Comparison of ENCODE assay signal across 8 cellular contexts in the genomic region with DNA sequence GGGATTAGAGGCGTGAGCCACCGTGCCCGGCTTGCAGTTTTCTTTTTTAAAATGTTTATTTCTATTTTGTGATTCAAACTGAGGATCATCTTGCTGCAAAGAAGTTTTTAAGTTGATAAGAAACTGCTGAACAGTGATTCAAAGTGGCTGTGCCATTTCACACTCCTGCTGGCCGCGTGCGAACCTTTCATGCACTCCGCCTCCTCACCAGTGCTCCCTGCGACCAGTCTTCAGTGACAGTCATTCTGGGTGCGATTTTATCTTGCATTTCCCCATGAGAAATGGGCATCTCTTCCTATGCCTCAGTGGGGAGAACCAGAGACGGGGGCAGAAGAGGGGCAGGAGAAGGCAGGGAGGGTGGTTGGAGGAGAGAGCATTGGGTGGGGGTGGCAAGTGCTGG. TPM values are rescaled to one million over a fixed set of nuclear protein-coding genes. Genes with fewer than 3 reads are reported as not detected.
"Had no signal": no experiment of that assay in that cellular context is flagged by ENCODE, and none has a peak within 500 bp of the region (broad histone marks: within the 10 kb centered on the region; RNA-seq: fewer than 3 reads in every experiment).

No MANE protein-coding gene starts in this region.

- H3K9me3 Mint-ChIP-seq: HFFc6 had no signal

- ATAC-seq: HCT116 had no signal

- H3K27ac ChIP-seq: GM23248, HL-60 had no signal

- H3K4me1 ChIP-seq: HAP-1 had no signal

- H3K9me3 ChIP-seq: HAP-1 had no signal

- H2AFZ ChIP-seq: GM23248 had no signal

- H3K27ac Mint-ChIP-seq: HFFc6 had no signal

- H3K36me3 ChIP-seq: HAP-1 had no signal

- H3K4me3 ChIP-seq: GM23248, HAP-1 had no signal

- H3K4me3 Mint-ChIP-seq: HFFc6, IgD-negative memory B cell had no signal

- DNase-seq: GM23248, GOT3, H7, HFFc6 had no signal

- H3K9ac ChIP-seq: GM23248 had no signal

RNA-seq across cellular contexts. Expression of a gene that starts 49.5 kb away (rescaled TPM):
- polyA plus RNA-seq: GM23248 had no signal
